Comparison of ENCODE assay signal across 8 cellular contexts in genomic region chr3:127762077-127762786, GRCh38.
A peak's percentile ranks its signal among the peaks of the same experiment; 100 is the strongest.
DNase-seq lines count a peak whose midpoint lies in the region; ATAC-seq, FAIRE-seq and TF ChIP-seq lines count a peak whose summit lies in the region.

No MANE protein-coding gene starts in this region.

- no peak overlapping the region for H2AFZ ChIP-seq in HepG2 (ENCODE audit: low read length)

- H3K4me1 ChIP-seq in thoracic aorta (ENCODE audit: control insufficient read depth in 1 of 2, low read depth in 2 of 2): peaks cover 11 to 33% of the 10 kb centered on the region in 2 donors
- H3K4me1 ChIP-seq in HepG2 (ENCODE audit: insufficient read depth, low read length): peaks cover 8% of the 10 kb centered on the region; the same call in 1 of the 2 replicates

- ATAC-seq in GM21528 (IDR thresholded peaks at IDR 0.05; ENCODE audit: low FRiP score, unreplicated experiment) (peak; percentile 49), left ventricle myocardium superior (peak; percentile 81), thoracic aorta (ENCODE audit: insufficient number of reproducible peaks, low FRiP score, low read depth) (peak; percentile 84), HepG2 (no peak)

- no peaks in the 10 kb centered on the region for H4K20me1 ChIP-seq in HepG2 (ENCODE audit: insufficient read depth, low read length)

- TF ChIP-seq RAD21 in HepG2 (CRISPR knock-in tag; IDR thresholded peaks at IDR 0.05): no peak

- no peak for TF ChIP-seq EP300 in HepG2 (IDR thresholded peaks at IDR 0.05; ENCODE audit: low read depth in 2 of 2, low read length in 2 of 2)
- TF ChIP-seq EP300 in HepG2 (CRISPR knock-in tag; IDR thresholded peaks at IDR 0.05; ENCODE audit: borderline replicate concordance): no peak

- H3K36me3 ChIP-seq in thoracic aorta (no peaks in the 10 kb centered on the region), HepG2 (replicated peaks in 1 of 2; ENCODE audit: control insufficient read depth in 1 of 2, insufficient read depth in 2 of 2, low read length in 2 of 2) (no peaks in the 10 kb centered on the region)

- POLR2A ChIA-PET in HepG2 (lab: Yijun Ruan, JAX): no interaction called here

- H3K9me3 ChIP-seq in thoracic aorta (no peaks in the 10 kb centered on the region), HepG2 (ENCODE audit: low read length) (no peaks in the 10 kb centered on the region)

- in situ Hi-C loops in HepG2 (cut with HindIII; ENCODE audit: extremely low pct_ligation_motif_present, low pct_unique_long_range_greater_than_20kb): no loop called here

- peak; percentile 66 for DNase-seq in GM12864 (ENCODE audit: low read depth)
- DNase-seq in MV-4-11 (lab: John Stamatoyannopoulos, UW): peak; percentile 74
- DNase-seq in left ventricle myocardium superior: peak; percentile 66
- no peak for DNase-seq in thoracic aorta (ENCODE audit: low spot score)
- no peak for DNase-seq in HepG2 (ENCODE audit: low spot score)
- DNase-seq in AG08395 (ENCODE audit: low spot score): no peak
- no peak for DNase-seq in stimulated activated CD4-positive, alpha-beta T cell treated with anti-CD3 and anti-CD28 coated beads, Interleukin-1b, Interleukin-23, amount 100 ng/mL, for 48 hours

- no peaks in the 10 kb centered on the region for H3K27me3 ChIP-seq in thoracic aorta (replicated peaks; ENCODE audit: insufficient read depth)
- peaks cover 3 to 39% of the 10 kb centered on the region in 2 experiments for H3K27me3 ChIP-seq in HepG2 (ENCODE audit: control insufficient read depth in 1 of 2, insufficient read depth in 2 of 2, low read length in 2 of 2)

- no peaks in the 10 kb centered on the region for H3K79me2 ChIP-seq in HepG2 (ENCODE audit: insufficient read depth, low read length)

- no peak for TF ChIP-seq POLR2A in HepG2 (IDR thresholded peaks at IDR 0.05; ENCODE audit: insufficient read depth in 1 of 2, low read depth in 2 of 2, low read length in 2 of 2)

- intact Hi-C loops in left ventricle myocardium superior (cut with micrococcal nuclease) (no loop called here), HepG2 (cut with micrococcal nuclease; ENCODE audit: unreplicated experiment) (no loop called here)

- no TSS peak for BruUV-seq in HepG2 (replicated peaks; lab: Mats Ljungman, UMichigan)

- CTCF ChIA-PET in HepG2 (lab: Yijun Ruan, JAX; ENCODE audit: low intra/inter-chr PET ratio, low total read pairs): no interaction called here

- no peak for FAIRE-seq in HepG2 (lab: Jason Lieb, UNC)

- H3K27ac ChIP-seq in thoracic aorta (peak overlapping the region; percentile 63 to 77), HepG2 (ENCODE audit: extremely low read length, insufficient read depth, low read length) (no peak overlapping the region)

- TF ChIP-seq CTCF in GM12864 (IDR thresholded peaks at IDR 0.05; ENCODE audit: low read depth, low read length, missing control alignments): no peak
- TF ChIP-seq CTCF in thoracic aorta (IDR thresholded peaks at IDR 0.05): no peak
- TF ChIP-seq CTCF in HepG2 (CRISPR knock-in tag; IDR thresholded peaks at IDR 0.05): no peak

- WGBS in HepG2 (ENCODE audit: low lambda C conversion rate): 28% methylated on average over 13 of the region's 15 CpGs

- no peak overlapping the region for H3K9ac ChIP-seq in HepG2 (ENCODE audit: insufficient read depth, low read depth, low read length)

- H3K4me3 ChIP-seq in GM12864 (ENCODE audit: low read depth, low read length): peak overlapping the region; percentile 58
- peak overlapping the region; percentile 58 for H3K4me3 ChIP-seq in thoracic aorta
- no peak overlapping the region for H3K4me3 ChIP-seq in HepG2 (replicated peaks in 1 of 3; ENCODE audit: insufficient read depth in 1 of 3, low read depth in 2 of 3, low read length in 3 of 3)

- H3K4me2 ChIP-seq in HepG2 (ENCODE audit: low read depth, low read length): no peak overlapping the region

TF ChIP-seq in HepG2, 621 proteins besides CTCF, POLR2A, EP300 and RAD21 (continues in another document):
- TF ChIP-seq MLXIP (CRISPR knock-in tag; IDR thresholded peaks at IDR 0.05; ENCODE audit: borderline replicate concordance): no peak
- no peak for TF ChIP-seq ZFP41 (CRISPR knock-in tag; IDR thresholded peaks at IDR 0.05; ENCODE audit: borderline replicate concordance)
- no peak for TF ChIP-seq REPIN1 (CRISPR knock-in tag; IDR thresholded peaks at IDR 0.05; ENCODE audit: borderline replicate concordance, low read depth)
- no peak for TF ChIP-seq KLF15 (CRISPR knock-in tag; IDR thresholded peaks at IDR 0.05; ENCODE audit: borderline replicate concordance)
- TF ChIP-seq ZNF160 (CRISPR knock-in tag; IDR thresholded peaks at IDR 0.05): no peak
- no peak for TF ChIP-seq PLRG1 (conservative IDR thresholded peaks at IDR 0.05)
- no peak for TF ChIP-seq AKNA (CRISPR knock-in tag; IDR thresholded peaks at IDR 0.05; ENCODE audit: borderline replicate concordance)
- TF ChIP-seq NCOR1 (IDR thresholded peaks at IDR 0.05; ENCODE audit: borderline replicate concordance, low read length): no peak
- TF ChIP-seq GATAD2A (CRISPR knock-in tag; IDR thresholded peaks at IDR 0.05): no peak

Comparison
In these comparisons a context has a peak if more than half of its experiments do, and no peak if none do; other contexts are left out.
1. DNase-seq: peak in GM12864 (single experiment), MV-4-11 (single experiment) and left ventricle myocardium superior (single experiment); none in thoracic aorta (single experiment), HepG2 (single experiment), AG08395 (single experiment) and stimulated activated CD4-positive, alpha-beta T cell treated with anti-CD3 and anti-CD28 coated beads, Interleukin-1b, Interleukin-23, amount 100 ng/mL, for 48 hours (single experiment).
2. H3K4me3 ChIP-seq: peak in GM12864 (single experiment) and thoracic aorta (single experiment); none in HepG2 (0 of 3).